8 cellular contexts compared by ENCODE assay signal in genomic region chr4:147096667-147097604, GRCh38.
DNase-seq lines count a peak whose midpoint lies in the region; ATAC-seq, FAIRE-seq and TF ChIP-seq lines count a peak whose summit lies in the region.

No MANE protein-coding gene starts in this region.

- H3K14ac ChIP-seq in neuronal stem cell (ENCODE audit: low read length) = no peak overlapping the region

- H2BK120ac ChIP-seq in neuronal stem cell (ENCODE audit: low read depth, low read length) = no peak overlapping the region

- no peak overlapping the region for H3K9ac ChIP-seq in neuronal stem cell (ENCODE audit: low read depth, low read length, poor library complexity)

- peak; percentile 69 for FAIRE-seq in RCC 7860 (lab: Jason Lieb, UNC)

- intact Hi-C loops in esophagus squamous epithelium (cut with DNase I) = loop anchor here (10.0 kb wide), 1 partner anchor 762 kb away; no protein-coding TSS in a partner anchor

- H2BK12ac ChIP-seq in neuronal stem cell (ENCODE audit: low read length) = no peak overlapping the region

- peak; percentile 47 to 76 (median 56) for TF ChIP-seq CTCF in esophagus squamous epithelium (IDR thresholded peaks at IDR 0.05)

- no peaks in the 10 kb centered on the region for H3K36me3 ChIP-seq in esophagus squamous epithelium
- H3K36me3 ChIP-seq in neuronal stem cell (replicated peaks in 1 of 2; ENCODE audit: control insufficient read depth in 2 of 2, insufficient read depth in 2 of 2, low read length in 2 of 2) = no peaks in the 10 kb centered on the region

- H3K4ac ChIP-seq in neuronal stem cell (ENCODE audit: low read length) = no peak overlapping the region

- no peak overlapping the region for H3K18ac ChIP-seq in neuronal stem cell (ENCODE audit: low read length)

- H3K27me3 ChIP-seq in esophagus squamous epithelium = peaks cover 0 to 7% (median 0%) of the 10 kb centered on the region in 4 donors
- H3K27me3 ChIP-seq in neuronal stem cell (ENCODE audit: control insufficient read depth in 3 of 3, insufficient read depth in 3 of 3, low read depth in 1 of 3, low read length in 3 of 3) = peaks cover 0 to 4% (median 0%) of the 10 kb centered on the region in 3 experiments

- H2AFZ ChIP-seq in neuronal stem cell (ENCODE audit: low read length) = no peak overlapping the region

- DNase-seq in SKM-1 treated with dmso at 0.1 percent for 144 hours (lab: John Stamatoyannopoulos, UW; ENCODE audit: unreplicated experiment) = peak; percentile 37
- DNase-seq in SKM-1 (lab: John Stamatoyannopoulos, UW; ENCODE audit: unreplicated experiment) = no peak
- peak; percentile 11 for DNase-seq in RCC 7860 (ENCODE audit: low spot score)
- DNase-seq in esophagus squamous epithelium (lab: John Stamatoyannopoulos, UW) = no peak
- peak; percentile 50 for DNase-seq in neuronal stem cell (ENCODE audit: low spot score)
- no peak for DNase-seq in stimulated activated CD8-positive, alpha-beta memory T cell treated with anti-CD3 and anti-CD28 coated beads, Interleukin-4, amount 100 ng/mL, for 48 hours

- 21 to 22% methylated on average over 6 of the region's 6 CpGs for WGBS in esophagus squamous epithelium, 2 donors
- WGBS in neuronal stem cell (ENCODE audit: extremely low coverage in 2 of 2, insufficient read length in 2 of 2, insufficient replicate concordance in 1 of 2), 2 donors = no CpG with 5 or more reads among the region's 6 CpGs

- no peak overlapping the region for H2BK15ac ChIP-seq in neuronal stem cell (ENCODE audit: low read length)

- H2BK5ac ChIP-seq in neuronal stem cell (ENCODE audit: low read length) = no peak overlapping the region

- no peak overlapping the region for H3K4me2 ChIP-seq in neuronal stem cell (ENCODE audit: insufficient read depth, low read length, poor library complexity, severe bottlenecking)

- H4K91ac ChIP-seq in neuronal stem cell (ENCODE audit: low read depth, low read length, poor library complexity) = no peak overlapping the region

- no peak overlapping the region for H4K8ac ChIP-seq in neuronal stem cell (ENCODE audit: low read depth, low read length)

- no peaks in the 10 kb centered on the region for H3K4me1 ChIP-seq in esophagus squamous epithelium
- H3K4me1 ChIP-seq in neuronal stem cell (ENCODE audit: control insufficient read depth in 2 of 2, insufficient read depth in 1 of 2, low read depth in 1 of 2, low read length in 2 of 2) = no peaks in the 10 kb centered on the region

- H3K27ac ChIP-seq in esophagus squamous epithelium (peak overlapping the region in 1 of 4 donors; percentile 3), neuronal stem cell (replicated peaks; ENCODE audit: low read length) (no peak overlapping the region)

- H2AK5ac ChIP-seq in neuronal stem cell (ENCODE audit: low read depth, low read length) = no peak overlapping the region

- H3K9me3 ChIP-seq in esophagus squamous epithelium (no peaks in the 10 kb centered on the region), neuronal stem cell (replicated peaks in 1 of 2; ENCODE audit: control insufficient read depth in 2 of 2, insufficient read depth in 1 of 2, low read depth in 1 of 2, low read length in 2 of 2) (no peaks in the 10 kb centered on the region)

- TF ChIP-seq POLR2A in esophagus squamous epithelium (IDR thresholded peaks at IDR 0.05) = no peak

- H3K23ac ChIP-seq in neuronal stem cell (ENCODE audit: low read depth, low read length, poor library complexity) = no peak overlapping the region

- no peaks in the 10 kb centered on the region for H3K79me1 ChIP-seq in neuronal stem cell (ENCODE audit: low read depth, low read length)

- no peak overlapping the region for H3K4me3 ChIP-seq in esophagus squamous epithelium
- H3K4me3 ChIP-seq in neuronal stem cell (ENCODE audit: low read length in 2 of 2) = no peak overlapping the region

- ATAC-seq in HG03139 (IDR thresholded peaks at IDR 0.05; ENCODE audit: unreplicated experiment) (peak; percentile 79), GM21786 (IDR thresholded peaks at IDR 0.05; ENCODE audit: unreplicated experiment) (no peak)

Comparison
In these comparisons a context has a peak if more than half of its experiments do, and no peak if none do; other contexts are left out.
1. DNase-seq: peak in SKM-1 treated with dmso at 0.1 percent for 144 hours (single experiment), RCC 7860 (single experiment) and neuronal stem cell (single experiment); none in SKM-1 (single experiment), esophagus squamous epithelium (single experiment) and stimulated activated CD8-positive, alpha-beta memory T cell treated with anti-CD3 and anti-CD28 coated beads, Interleukin-4, amount 100 ng/mL, for 48 hours (single experiment).